In genomic region chr19:48806818-48807589, GRCh38 we compare ENCODE assay signal across 1 cellular context.
TF ChIP-seq lines count a peak whose summit lies in the region.

No MANE protein-coding gene starts in this region.

TF ChIP-seq in HepG2, 621 proteins besides CTCF, POLR2A, EP300 and RAD21 (continued from another document and continues in another):
- no peak; the same call in 1 of the 2 replicates for TF ChIP-seq ZSCAN31 (CRISPR knock-in tag; IDR thresholded peaks at IDR 0.05; ENCODE audit: low read depth)
- no peak for TF ChIP-seq MLLT10 (CRISPR knock-in tag; IDR thresholded peaks at IDR 0.05)
- TF ChIP-seq FOXK2 (IDR thresholded peaks at IDR 0.05), result no peak
- no peak for TF ChIP-seq AHR (CRISPR knock-in tag; IDR thresholded peaks at IDR 0.05)
- TF ChIP-seq RFXANK (CRISPR knock-in tag; IDR thresholded peaks at IDR 0.05), result 0 out of 2 replicates have a peak, but pooled peaks have one; percentile 12
- TF ChIP-seq ZNF670 (CRISPR knock-in tag; IDR thresholded peaks at IDR 0.05; ENCODE audit: borderline replicate concordance), result no peak
- peak; percentile 31; the same call in 1 of the 2 replicates for TF ChIP-seq ZSCAN21 (CRISPR knock-in tag; IDR thresholded peaks at IDR 0.05; ENCODE audit: borderline replicate concordance)
- TF ChIP-seq, protein P1, sequence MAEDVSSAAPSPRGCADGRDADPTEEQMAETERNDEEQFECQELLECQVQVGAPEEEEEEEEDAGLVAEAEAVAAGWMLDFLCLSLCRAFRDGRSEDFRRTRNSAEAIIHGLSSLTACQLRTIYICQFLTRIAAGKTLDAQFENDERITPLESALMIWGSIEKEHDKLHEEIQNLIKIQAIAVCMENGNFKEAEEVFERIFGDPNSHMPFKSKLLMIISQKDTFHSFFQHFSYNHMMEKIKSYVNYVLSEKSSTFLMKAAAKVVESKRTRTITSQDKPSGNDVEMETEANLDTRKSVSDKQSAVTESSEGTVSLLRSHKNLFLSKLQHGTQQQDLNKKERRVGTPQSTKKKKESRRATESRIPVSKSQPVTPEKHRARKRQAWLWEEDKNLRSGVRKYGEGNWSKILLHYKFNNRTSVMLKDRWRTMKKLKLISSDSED (CRISPR knock-in tag; IDR thresholded peaks at IDR 0.05), result no peak
- TF ChIP-seq ZNF644 (CRISPR knock-in tag; IDR thresholded peaks at IDR 0.05; ENCODE audit: low read depth), result no peak
- no peak for TF ChIP-seq IKZF1 (IDR thresholded peaks at IDR 0.05)
- no peak for TF ChIP-seq ZNF776 (CRISPR knock-in tag; IDR thresholded peaks at IDR 0.05)
- TF ChIP-seq, protein P2, sequence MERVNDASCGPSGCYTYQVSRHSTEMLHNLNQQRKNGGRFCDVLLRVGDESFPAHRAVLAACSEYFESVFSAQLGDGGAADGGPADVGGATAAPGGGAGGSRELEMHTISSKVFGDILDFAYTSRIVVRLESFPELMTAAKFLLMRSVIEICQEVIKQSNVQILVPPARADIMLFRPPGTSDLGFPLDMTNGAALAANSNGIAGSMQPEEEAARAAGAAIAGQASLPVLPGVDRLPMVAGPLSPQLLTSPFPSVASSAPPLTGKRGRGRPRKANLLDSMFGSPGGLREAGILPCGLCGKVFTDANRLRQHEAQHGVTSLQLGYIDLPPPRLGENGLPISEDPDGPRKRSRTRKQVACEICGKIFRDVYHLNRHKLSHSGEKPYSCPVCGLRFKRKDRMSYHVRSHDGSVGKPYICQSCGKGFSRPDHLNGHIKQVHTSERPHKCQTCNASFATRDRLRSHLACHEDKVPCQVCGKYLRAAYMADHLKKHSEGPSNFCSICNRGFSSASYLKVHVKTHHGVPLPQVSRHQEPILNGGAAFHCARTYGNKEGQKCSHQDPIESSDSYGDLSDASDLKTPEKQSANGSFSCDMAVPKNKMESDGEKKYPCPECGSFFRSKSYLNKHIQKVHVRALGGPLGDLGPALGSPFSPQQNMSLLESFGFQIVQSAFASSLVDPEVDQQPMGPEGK (CRISPR knock-in tag; IDR thresholded peaks at IDR 0.05), result peak; percentile 80
- no peak for TF ChIP-seq ZNF17 (CRISPR knock-in tag; IDR thresholded peaks at IDR 0.05)
- TF ChIP-seq TSC22D2 (CRISPR knock-in tag; IDR thresholded peaks at IDR 0.05; ENCODE audit: borderline replicate concordance), result no peak; the same call in 1 of the 2 replicates
- TF ChIP-seq TEAD2 (CRISPR knock-in tag; IDR thresholded peaks at IDR 0.05), result no peak
- TF ChIP-seq TFE3 (CRISPR knock-in tag; IDR thresholded peaks at IDR 0.05), result no peak
- TF ChIP-seq ZNF138 (CRISPR knock-in tag; IDR thresholded peaks at IDR 0.05; ENCODE audit: low read depth), result no peak
- TF ChIP-seq NFE2L2 (IDR thresholded peaks at IDR 0.05; ENCODE audit: low read length), result peak; percentile 49; the same call in 1 of the 2 replicates
- TF ChIP-seq THAP8 (CRISPR knock-in tag; IDR thresholded peaks at IDR 0.05; ENCODE audit: borderline replicate concordance), result no peak
- TF ChIP-seq HES4 (CRISPR knock-in tag; IDR thresholded peaks at IDR 0.05; ENCODE audit: borderline replicate concordance), result no peak
- no peak for TF ChIP-seq HMG20A (CRISPR knock-in tag; IDR thresholded peaks at IDR 0.05; ENCODE audit: borderline replicate concordance)
- TF ChIP-seq ZNF761 (CRISPR knock-in tag; conservative IDR thresholded peaks at IDR 0.05), result no peak
- TF ChIP-seq U2AF2 (IDR thresholded peaks at IDR 0.05; ENCODE audit: low read depth, low read length), result no peak
- TF ChIP-seq, protein P3, sequence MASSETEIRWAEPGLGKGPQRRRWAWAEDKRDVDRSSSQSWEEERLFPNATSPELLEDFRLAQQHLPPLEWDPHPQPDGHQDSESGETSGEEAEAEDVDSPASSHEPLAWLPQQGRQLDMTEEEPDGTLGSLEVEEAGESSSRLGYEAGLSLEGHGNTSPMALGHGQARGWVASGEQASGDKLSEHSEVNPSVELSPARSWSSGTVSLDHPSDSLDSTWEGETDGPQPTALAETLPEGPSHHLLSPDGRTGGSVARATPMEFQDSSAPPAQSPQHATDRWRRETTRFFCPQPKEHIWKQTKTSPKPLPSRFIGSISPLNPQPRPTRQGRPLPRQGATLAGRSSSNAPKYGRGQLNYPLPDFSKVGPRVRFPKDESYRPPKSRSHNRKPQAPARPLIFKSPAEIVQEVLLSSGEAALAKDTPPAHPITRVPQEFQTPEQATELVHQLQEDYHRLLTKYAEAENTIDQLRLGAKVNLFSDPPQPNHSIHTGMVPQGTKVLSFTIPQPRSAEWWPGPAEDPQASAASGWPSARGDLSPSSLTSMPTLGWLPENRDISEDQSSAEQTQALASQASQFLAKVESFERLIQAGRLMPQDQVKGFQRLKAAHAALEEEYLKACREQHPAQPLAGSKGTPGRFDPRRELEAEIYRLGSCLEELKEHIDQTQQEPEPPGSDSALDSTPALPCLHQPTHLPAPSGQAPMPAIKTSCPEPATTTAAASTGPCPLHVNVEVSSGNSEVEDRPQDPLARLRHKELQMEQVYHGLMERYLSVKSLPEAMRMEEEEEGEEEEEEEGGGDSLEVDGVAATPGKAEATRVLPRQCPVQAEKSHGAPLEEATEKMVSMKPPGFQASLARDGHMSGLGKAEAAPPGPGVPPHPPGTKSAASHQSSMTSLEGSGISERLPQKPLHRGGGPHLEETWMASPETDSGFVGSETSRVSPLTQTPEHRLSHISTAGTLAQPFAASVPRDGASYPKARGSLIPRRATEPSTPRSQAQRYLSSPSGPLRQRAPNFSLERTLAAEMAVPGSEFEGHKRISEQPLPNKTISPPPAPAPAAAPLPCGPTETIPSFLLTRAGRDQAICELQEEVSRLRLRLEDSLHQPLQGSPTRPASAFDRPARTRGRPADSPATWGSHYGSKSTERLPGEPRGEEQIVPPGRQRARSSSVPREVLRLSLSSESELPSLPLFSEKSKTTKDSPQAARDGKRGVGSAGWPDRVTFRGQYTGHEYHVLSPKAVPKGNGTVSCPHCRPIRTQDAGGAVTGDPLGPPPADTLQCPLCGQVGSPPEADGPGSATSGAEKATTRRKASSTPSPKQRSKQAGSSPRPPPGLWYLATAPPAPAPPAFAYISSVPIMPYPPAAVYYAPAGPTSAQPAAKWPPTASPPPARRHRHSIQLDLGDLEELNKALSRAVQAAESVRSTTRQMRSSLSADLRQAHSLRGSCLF (CRISPR knock-in tag; IDR thresholded peaks at IDR 0.05; ENCODE audit: borderline replicate concordance), result no peak; the same call in 1 of the 2 replicates
- TF ChIP-seq ZNF431 (CRISPR knock-in tag; IDR thresholded peaks at IDR 0.05; ENCODE audit: borderline replicate concordance, low read depth), result 0 out of 2 replicates have a peak, but pooled peaks have one; percentile 28
- TF ChIP-seq PAX8 (CRISPR knock-in tag; IDR thresholded peaks at IDR 0.05; ENCODE audit: borderline replicate concordance), result no peak
- no peak for TF ChIP-seq KLF15 (CRISPR knock-in tag; IDR thresholded peaks at IDR 0.05; ENCODE audit: borderline replicate concordance)
- TF ChIP-seq SP140L (CRISPR knock-in tag; IDR thresholded peaks at IDR 0.05; ENCODE audit: borderline replicate concordance), result no peak
- no peak for TF ChIP-seq FIP1L1 (IDR thresholded peaks at IDR 0.05; ENCODE audit: borderline replicate concordance, insufficient read depth, low read depth, low read length)
- peak; percentile 57; the same call in 1 of the 2 replicates for TF ChIP-seq GATAD2A (CRISPR knock-in tag; IDR thresholded peaks at IDR 0.05)
- TF ChIP-seq, protein P4, sequence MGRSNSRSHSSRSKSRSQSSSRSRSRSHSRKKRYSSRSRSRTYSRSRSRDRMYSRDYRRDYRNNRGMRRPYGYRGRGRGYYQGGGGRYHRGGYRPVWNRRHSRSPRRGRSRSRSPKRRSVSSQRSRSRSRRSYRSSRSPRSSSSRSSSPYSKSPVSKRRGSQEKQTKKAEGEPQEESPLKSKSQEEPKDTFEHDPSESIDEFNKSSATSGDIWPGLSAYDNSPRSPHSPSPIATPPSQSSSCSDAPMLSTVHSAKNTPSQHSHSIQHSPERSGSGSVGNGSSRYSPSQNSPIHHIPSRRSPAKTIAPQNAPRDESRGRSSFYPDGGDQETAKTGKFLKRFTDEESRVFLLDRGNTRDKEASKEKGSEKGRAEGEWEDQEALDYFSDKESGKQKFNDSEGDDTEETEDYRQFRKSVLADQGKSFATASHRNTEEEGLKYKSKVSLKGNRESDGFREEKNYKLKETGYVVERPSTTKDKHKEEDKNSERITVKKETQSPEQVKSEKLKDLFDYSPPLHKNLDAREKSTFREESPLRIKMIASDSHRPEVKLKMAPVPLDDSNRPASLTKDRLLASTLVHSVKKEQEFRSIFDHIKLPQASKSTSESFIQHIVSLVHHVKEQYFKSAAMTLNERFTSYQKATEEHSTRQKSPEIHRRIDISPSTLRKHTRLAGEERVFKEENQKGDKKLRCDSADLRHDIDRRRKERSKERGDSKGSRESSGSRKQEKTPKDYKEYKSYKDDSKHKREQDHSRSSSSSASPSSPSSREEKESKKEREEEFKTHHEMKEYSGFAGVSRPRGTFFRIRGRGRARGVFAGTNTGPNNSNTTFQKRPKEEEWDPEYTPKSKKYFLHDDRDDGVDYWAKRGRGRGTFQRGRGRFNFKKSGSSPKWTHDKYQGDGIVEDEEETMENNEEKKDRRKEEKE (IDR thresholded peaks at IDR 0.05), result no peak
- TF ChIP-seq, protein P5, sequence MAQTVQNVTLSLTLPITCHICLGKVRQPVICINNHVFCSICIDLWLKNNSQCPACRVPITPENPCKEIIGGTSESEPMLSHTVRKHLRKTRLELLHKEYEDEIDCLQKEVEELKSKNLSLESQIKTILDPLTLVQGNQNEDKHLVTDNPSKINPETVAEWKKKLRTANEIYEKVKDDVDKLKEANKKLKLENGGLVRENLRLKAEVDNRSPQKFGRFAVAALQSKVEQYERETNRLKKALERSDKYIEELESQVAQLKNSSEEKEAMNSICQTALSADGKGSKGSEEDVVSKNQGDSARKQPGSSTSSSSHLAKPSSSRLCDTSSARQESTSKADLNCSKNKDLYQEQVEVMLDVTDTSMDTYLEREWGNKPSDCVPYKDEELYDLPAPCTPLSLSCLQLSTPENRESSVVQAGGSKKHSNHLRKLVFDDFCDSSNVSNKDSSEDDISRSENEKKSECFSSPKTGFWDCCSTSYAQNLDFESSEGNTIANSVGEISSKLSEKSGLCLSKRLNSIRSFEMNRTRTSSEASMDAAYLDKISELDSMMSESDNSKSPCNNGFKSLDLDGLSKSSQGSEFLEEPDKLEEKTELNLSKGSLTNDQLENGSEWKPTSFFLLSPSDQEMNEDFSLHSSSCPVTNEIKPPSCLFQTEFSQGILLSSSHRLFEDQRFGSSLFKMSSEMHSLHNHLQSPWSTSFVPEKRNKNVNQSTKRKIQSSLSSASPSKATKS (CRISPR knock-in tag; IDR thresholded peaks at IDR 0.05), result no peak
- TF ChIP-seq, protein P6, sequence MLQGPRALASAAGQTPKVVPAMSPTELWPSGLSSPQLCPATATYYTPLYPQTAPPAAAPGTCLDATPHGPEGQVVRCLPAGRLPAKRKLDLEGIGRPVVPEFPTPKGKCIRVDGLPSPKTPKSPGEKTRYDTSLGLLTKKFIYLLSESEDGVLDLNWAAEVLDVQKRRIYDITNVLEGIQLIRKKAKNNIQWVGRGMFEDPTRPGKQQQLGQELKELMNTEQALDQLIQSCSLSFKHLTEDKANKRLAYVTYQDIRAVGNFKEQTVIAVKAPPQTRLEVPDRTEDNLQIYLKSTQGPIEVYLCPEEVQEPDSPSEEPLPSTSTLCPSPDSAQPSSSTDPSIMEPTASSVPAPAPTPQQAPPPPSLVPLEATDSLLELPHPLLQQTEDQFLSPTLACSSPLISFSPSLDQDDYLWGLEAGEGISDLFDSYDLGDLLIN (CRISPR knock-in tag; IDR thresholded peaks at IDR 0.05; ENCODE audit: borderline replicate concordance), result no peak
- TF ChIP-seq ZNF530 (CRISPR knock-in tag; IDR thresholded peaks at IDR 0.05; ENCODE audit: low read depth), result no peak
- no peak for TF ChIP-seq PAWR (CRISPR knock-in tag; IDR thresholded peaks at IDR 0.05; ENCODE audit: borderline replicate concordance)
- no peak for TF ChIP-seq RARG (CRISPR knock-in tag; IDR thresholded peaks at IDR 0.05; ENCODE audit: low read depth)
- peak; percentile 30; the same call in 1 of the 2 replicates for TF ChIP-seq ZNF121 (CRISPR knock-in tag; IDR thresholded peaks at IDR 0.05)
- TF ChIP-seq ZNF780A (CRISPR knock-in tag; IDR thresholded peaks at IDR 0.05), result no peak
- no peak for TF ChIP-seq SSRP1 (CRISPR knock-in tag; IDR thresholded peaks at IDR 0.05)
- TF ChIP-seq PRDM10 (CRISPR knock-in tag; IDR thresholded peaks at IDR 0.05; ENCODE audit: low read depth), result peak; percentile 51; the same call in 1 of the 2 replicates
- TF ChIP-seq MBNL3 (CRISPR knock-in tag; conservative IDR thresholded peaks at IDR 0.05), result 0 out of 2 replicates have a peak, but pooled peaks have one; percentile 36
- no peak for TF ChIP-seq ZNF720 (CRISPR knock-in tag; IDR thresholded peaks at IDR 0.05)
